ENCODE assay signal across 14 cellular contexts in the genomic region with DNA sequence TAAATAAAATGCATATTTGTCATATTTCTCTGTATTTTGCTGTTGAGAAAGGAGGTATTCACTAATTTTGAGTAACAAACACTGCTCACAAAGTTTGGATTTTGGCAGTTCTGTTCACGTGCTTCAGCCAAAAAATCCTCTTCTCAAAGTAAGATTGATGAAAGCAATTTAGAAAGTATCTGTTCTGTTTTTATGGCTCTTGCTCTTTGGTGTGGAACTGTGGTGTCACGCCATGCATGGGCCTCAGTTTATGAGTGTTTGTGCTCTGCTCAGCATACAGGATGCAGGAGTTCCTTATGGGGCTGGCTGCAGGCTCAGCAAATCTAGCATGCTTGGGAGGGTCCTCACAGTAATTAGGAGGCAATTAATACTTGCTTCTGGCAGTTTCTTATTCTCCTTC. TPM values are rescaled to one million over a fixed set of nuclear protein-coding genes. Genes with fewer than 3 reads are reported as not detected.
DNase-seq lines count a peak whose midpoint lies in the region; ATAC-seq and TF ChIP-seq lines count a peak whose summit lies in the region.
"Had no signal": no experiment of that assay in that cellular context is flagged by ENCODE, and none has a peak within 500 bp of the region (broad histone marks: within the 10 kb centered on the region; RNA-seq: fewer than 3 reads in every experiment).

No MANE protein-coding gene starts in this region.

- no peak overlapping the region for H3K4me3 ChIP-seq in psoas muscle

- H3K9me3 ChIP-seq in psoas muscle = no peaks in the 10 kb centered on the region
- H3K9me3 ChIP-seq: neutrophil had no signal

- no peaks in the 10 kb centered on the region for H3K27me3 ChIP-seq in psoas muscle (ENCODE audit: insufficient read depth in 3 of 3, low read length in 2 of 3)
- H3K27me3 ChIP-seq: neutrophil had no signal

- intact Hi-C loops in psoas muscle (cut with DNase I) = no loop called here

- H3K9me3 Mint-ChIP-seq in memory B cell = no peaks in the 10 kb centered on the region
- H3K9me3 Mint-ChIP-seq: activated CD8-positive, alpha-beta T cell treated with anti-CD3 and anti-CD28 coated beads for 36 hours; central memory CD8-positive, alpha-beta T cell had no signal

- no peaks in the 10 kb centered on the region for H3K36me3 ChIP-seq in psoas muscle (ENCODE audit: insufficient read depth in 1 of 2, low read depth in 1 of 2)
- H3K36me3 ChIP-seq: neutrophil had no signal

- no peak for TF ChIP-seq CTCF in psoas muscle (IDR thresholded peaks at IDR 0.05)

- H3K4me1 ChIP-seq in psoas muscle = peaks cover 32% of the 10 kb centered on the region

- H3K27ac Mint-ChIP-seq in memory B cell = peak overlapping the region; percentile 25
- H3K27ac Mint-ChIP-seq: activated CD8-positive, alpha-beta T cell treated with anti-CD3 and anti-CD28 coated beads for 36 hours had no signal

- H3K4me1 Mint-ChIP-seq in memory B cell = peaks cover 35% of the 10 kb centered on the region

- no peaks in the 10 kb centered on the region for H3K36me3 Mint-ChIP-seq in memory B cell

- ATAC-seq in GM21367 (IDR thresholded peaks at IDR 0.05; ENCODE audit: unreplicated experiment) (peak; percentile 20), HG03460 (IDR thresholded peaks at IDR 0.05; ENCODE audit: unreplicated experiment) (peak; percentile 29), memory B cell (ENCODE audit: low read depth) (peak; percentile 22), psoas muscle (no peak)
- ATAC-seq: activated CD8-positive, alpha-beta T cell treated with anti-CD3 and anti-CD28 coated beads for 36 hours had no signal

- no peaks in the 10 kb centered on the region for H3K27me3 Mint-ChIP-seq in memory B cell
- H3K27me3 Mint-ChIP-seq: activated CD8-positive, alpha-beta T cell treated with anti-CD3 and anti-CD28 coated beads for 36 hours; central memory CD8-positive, alpha-beta T cell had no signal

- H3K4me3 Mint-ChIP-seq in memory B cell = peak overlapping the region; percentile 49
- H3K4me3 Mint-ChIP-seq: activated CD8-positive, alpha-beta T cell treated with anti-CD3 and anti-CD28 coated beads for 36 hours; central memory CD8-positive, alpha-beta T cell had no signal

- 74 to 79% (median 77%) methylated on average over 2 of the region's 2 CpGs for WGBS in psoas muscle, 3 donors

- no peak overlapping the region for H3K27ac ChIP-seq in psoas muscle
- H3K27ac ChIP-seq: neutrophil had no signal

- peak; percentile 40 for DNase-seq in activated CD4-positive, alpha-beta T cell treated with anti-CD3 and anti-CD28 coated beads for 48 hours
- no peak for DNase-seq in activated CD4-positive, alpha-beta T cell treated with anti-CD3 and anti-CD28 coated beads, Interleukin-2, amount 50 U/mL, for 4 hours
- DNase-seq in memory B cell (ENCODE audit: low spot score in 2 of 2) (peak; percentile 22 to 35), GM03348 (ENCODE audit: low spot score) (no peak), SK-N-DZ (ENCODE audit: low spot score) (no peak), psoas muscle (no peak)
- DNase-seq: activated CD8-positive, alpha-beta T cell treated with anti-CD3 and anti-CD28 coated beads for 36 hours; hypothalamus; NK-92 treated with Interleukin-12 subunit alpha and Interleukin-12 subunit beta, amount 100 ng/mL, for 24 hours had no signal

RNA-seq across cellular contexts. Expression of a gene that starts 3.3 kb away (rescaled TPM):
- 6.9 and 11.7 TPM in 2 replicates for polyA plus RNA-seq in SK-N-DZ (2014; cell fraction: cytosol; rRNA removed)
- 10.7 and 22.7 TPM in 2 replicates for polyA plus RNA-seq in SK-N-DZ (2014; cell fraction: nucleus; rRNA removed)
- 10 to 100 TPM; 29.6 to 39.9 (median 31.5) TPM for total RNA-seq in psoas muscle
- 10 to 100 TPM in 2 of 3 donors, 1 to 10 TPM in 1; 6.7 to 25.2 (median 10.2) TPM for polyA plus RNA-seq in psoas muscle

RNA-seq across cellular contexts. Expression of a gene that starts 3.5 kb away (rescaled TPM):
- not detected in 2 replicates for polyA plus RNA-seq in SK-N-DZ (2014; cell fraction: cytosol; rRNA removed)
- not detected in 2 replicates for polyA plus RNA-seq in SK-N-DZ (2014; cell fraction: nucleus; rRNA removed)
- total RNA-seq in psoas muscle = not detected
- not detected for polyA plus RNA-seq in psoas muscle
- total RNA-seq: A172; activated CD8-positive, alpha-beta T cell treated with anti-CD3 and anti-CD28 coated beads for 36 hours had no signal

Comparison
In these comparisons a context has a peak if more than half of its experiments do, and no peak if none do; other contexts are left out.
1. DNase-seq: peak in activated CD4-positive, alpha-beta T cell treated with anti-CD3 and anti-CD28 coated beads for 48 hours (single experiment) and memory B cell (2 of 2); none in activated CD4-positive, alpha-beta T cell treated with anti-CD3 and anti-CD28 coated beads, Interleukin-2, amount 50 U/mL, for 4 hours (0 of 2), GM03348 (single experiment), SK-N-DZ (single experiment) and psoas muscle (0 of 2).
2. ATAC-seq: peak in GM21367 (single experiment), HG03460 (single experiment) and memory B cell (single experiment); none in psoas muscle (0 of 4).